ENCODE assay signal across 9 cellular contexts in genomic region chr1:59672851-59673574, GRCh38.
A peak's percentile ranks its signal among the peaks of the same experiment; 100 is the strongest.
DNase-seq lines count a peak whose midpoint lies in the region; ATAC-seq and TF ChIP-seq lines count a peak whose summit lies in the region.
"Had no signal": no experiment of that assay in that cellular context is flagged by ENCODE, and none has a peak within 500 bp of the region (broad histone marks: within the 10 kb centered on the region; RNA-seq: fewer than 3 reads in every experiment).

No MANE protein-coding gene starts in this region.

- WGBS in mesodermal cell (ENCODE audit: insufficient coverage in 2 of 2), 2 experiments = 67 to 78% methylated on average over 6 of the region's 7 CpGs

- H3K36me3 ChIP-seq in mesodermal cell (ENCODE audit: control insufficient read depth, insufficient read depth, low read length) (no peaks in the 10 kb centered on the region), vagina (no peaks in the 10 kb centered on the region)

- H3K4me3 ChIP-seq in cardiac fibroblast (replicated peaks in 1 of 2; ENCODE audit: low read depth in 2 of 2, low read length in 2 of 2) = no peak overlapping the region
- no peak overlapping the region for H3K4me3 ChIP-seq in mesodermal cell (ENCODE audit: extremely low read depth, insufficient read depth, low read length, poor library complexity, severe bottlenecking)
- H3K4me3 ChIP-seq in vagina = no peak overlapping the region

- intact Hi-C loops in Right ventricle myocardium superior (cut with DNase I) = no loop called here
- intact Hi-C loops in cardiac septum (cut with DNase I) = no loop called here
- intact Hi-C loops in vagina (cut with DNase I) = no loop called here

- TF ChIP-seq POLR2A in vagina (IDR thresholded peaks at IDR 0.05) = no peak

- peaks cover 13% of the 10 kb centered on the region for H3K9me3 ChIP-seq in mesodermal cell (ENCODE audit: control insufficient read depth, low read length)
- no peaks in the 10 kb centered on the region for H3K9me3 ChIP-seq in vagina

- TF ChIP-seq CTCF in cardiac fibroblast (IDR thresholded peaks at IDR 0.05; ENCODE audit: low read depth, low read length) = no peak
- no peak for TF ChIP-seq CTCF in vagina (IDR thresholded peaks at IDR 0.05)

- peak overlapping the region; percentile 89 for H3K27ac ChIP-seq in mesodermal cell (ENCODE audit: low read depth, low read length, severe bottlenecking)
- peak overlapping the region; percentile 84 for H3K27ac ChIP-seq in vagina

- ATAC-seq in Right ventricle myocardium superior (ENCODE audit: poor library complexity) = peak; percentile 13
- ATAC-seq in HG03159 (IDR thresholded peaks at IDR 0.05; ENCODE audit: unreplicated experiment) = no peak
- no peak for ATAC-seq in HG03095 (IDR thresholded peaks at IDR 0.05; ENCODE audit: unreplicated experiment)

- DNase-seq in Right ventricle myocardium superior = no peak
- DNase-seq in cardiac septum (ENCODE audit: low spot score) = no peak
- DNase-seq in cardiac fibroblast (ENCODE audit: low read depth in 2 of 2) = peak; percentile 68 to 88
- no peak for DNase-seq in vagina (ENCODE audit: extremely low spot score in 2 of 2)
- DNase-seq in activated T-cell treated with anti-CD3 and anti-CD28 coated beads, Interleukin-2, amount 50 U/mL, for 48 hours = no peak
- DNase-seq: SHP77 treated with DMSO at 0.1 percent for 48 hours had no signal

- H3K4me1 ChIP-seq in mesodermal cell (ENCODE audit: control insufficient read depth, insufficient read depth, low read length, poor library complexity, severe bottlenecking) = peaks cover 29% of the 10 kb centered on the region
- peaks cover 57% of the 10 kb centered on the region for H3K4me1 ChIP-seq in vagina

- no peaks in the 10 kb centered on the region for H3K27me3 ChIP-seq in vagina

Comparison
In these comparisons a context has a peak if more than half of its experiments do, and no peak if none do; other contexts are left out.
1. DNase-seq: peak in cardiac fibroblast (2 of 2); none in Right ventricle myocardium superior (single experiment), cardiac septum (single experiment), vagina (0 of 2) and activated T-cell treated with anti-CD3 and anti-CD28 coated beads, Interleukin-2, amount 50 U/mL, for 48 hours (0 of 2).